In genomic region chr18:51330739-51331138, GRCh38 we compare ENCODE assay signal across 30 cellular contexts.
"Had no signal": no experiment of that assay in that cellular context is flagged by ENCODE, and none has a peak within 500 bp of the region (broad histone marks: within the 10 kb centered on the region; RNA-seq: fewer than 3 reads in every experiment).

No MANE protein-coding gene starts in this region.

- ATAC-seq: activated T-cell treated with anti-CD3 and anti-CD28 coated beads, Interleukin-2, amount 50 U/mL, for 72 hours; activated T-helper 17 cell treated with anti-CD3 and anti-CD28 coated beads, Interleukin-2, amount 50 U/mL, for 72 hours; body of pancreas; PC-3; Right ventricle myocardium inferior had no signal

- FAIRE-seq: astrocyte, bronchial epithelial cell had no signal

- H3K4me3 Mint-ChIP-seq: activated CD4-positive, alpha-beta memory T cell treated with anti-CD3 and anti-CD28 coated beads, Interleukin-2, amount 10 ng/mL, durations not matched to agents 7 days and 5 days; activated naive CD8-positive, alpha-beta T cell treated with anti-CD3 and anti-CD28 coated beads, Interleukin-2, amount 10 ng/mL, durations not matched to agents 7 days and 5 days; activated T-cell treated with anti-CD3 and anti-CD28 coated beads, Interleukin-2, amount 50 U/mL, for 72 hours; activated T-helper 17 cell treated with anti-CD3 and anti-CD28 coated beads, Interleukin-2, amount 50 U/mL, for 72 hours had no signal

- H3K9me3 Mint-ChIP-seq: activated CD4-positive, alpha-beta memory T cell treated with anti-CD3 and anti-CD28 coated beads, Interleukin-2, amount 10 ng/mL, durations not matched to agents 7 days and 5 days; activated naive CD8-positive, alpha-beta T cell treated with anti-CD3 and anti-CD28 coated beads, Interleukin-2, amount 10 ng/mL, durations not matched to agents 7 days and 5 days; activated T-cell treated with anti-CD3 and anti-CD28 coated beads, Interleukin-2, amount 50 U/mL, for 72 hours; activated T-helper 17 cell treated with anti-CD3 and anti-CD28 coated beads, Interleukin-2, amount 50 U/mL, for 72 hours had no signal

- H3K9me3 ChIP-seq: adrenal gland, body of pancreas, Peyer's patch had no signal

- H3K4me1 Mint-ChIP-seq: activated CD4-positive, alpha-beta memory T cell treated with anti-CD3 and anti-CD28 coated beads, Interleukin-2, amount 10 ng/mL, durations not matched to agents 7 days and 5 days; activated naive CD8-positive, alpha-beta T cell treated with anti-CD3 and anti-CD28 coated beads, Interleukin-2, amount 10 ng/mL, durations not matched to agents 7 days and 5 days; activated T-helper 17 cell treated with anti-CD3 and anti-CD28 coated beads, Interleukin-2, amount 50 U/mL, for 72 hours had no signal

- DNase-seq: activated CD4-positive, alpha-beta memory T cell treated with anti-CD3 and anti-CD28 coated beads, Interleukin-2, amount 10 ng/mL, durations not matched to agents 7 days and 5 days; activated CD4-positive, alpha-beta T cell treated with anti-CD3 and anti-CD28 coated beads for 1 hour; activated CD4-positive, alpha-beta T cell treated with anti-CD3 and anti-CD28 coated beads for 48 hours; activated CD4-positive, CD25-positive, alpha-beta regulatory T cell; activated effector memory CD4-positive, alpha-beta T cell treated with anti-CD3 and anti-CD28 coated beads, Interleukin-2, amount 50 U/mL, for 16 hours; activated naive CD4-positive, alpha-beta T cell; activated naive CD4-positive, alpha-beta T cell treated with anti-CD3 and anti-CD28 coated beads, Interleukin-2, amount 50 U/mL, for 16 hours; activated naive CD8-positive, alpha-beta T cell treated with anti-CD3 and anti-CD28 coated beads, Interleukin-2, amount 10 ng/mL, durations not matched to agents 7 days and 5 days; activated T-cell treated with anti-CD3 and anti-CD28 coated beads, Interleukin-2, amount 50 U/mL, for 1 hour; activated T-cell treated with anti-CD3 and anti-CD28 coated beads, Interleukin-2, amount 50 U/mL, for 72 hours; adrenal gland; body of pancreas; NCI-H187; NCI-H2107; NCI-H2171; NK-92 treated with Interleukin-12 subunit alpha and Interleukin-12 subunit beta, amount 100 ng/mL, for 24 hours; Peyer's patch; RPMI8226; SIG-M5; SW 1271; T-helper 1 cell; T-helper 2 cell; T-helper 9 cell; WERI-Rb-1 had no signal

- H3K27me3 ChIP-seq: adrenal gland, body of pancreas, Peyer's patch had no signal

- H3K27ac Mint-ChIP-seq: activated CD4-positive, alpha-beta memory T cell treated with anti-CD3 and anti-CD28 coated beads, Interleukin-2, amount 10 ng/mL, durations not matched to agents 7 days and 5 days; activated naive CD8-positive, alpha-beta T cell treated with anti-CD3 and anti-CD28 coated beads, Interleukin-2, amount 10 ng/mL, durations not matched to agents 7 days and 5 days; activated T-cell treated with anti-CD3 and anti-CD28 coated beads, Interleukin-2, amount 50 U/mL, for 72 hours; activated T-helper 17 cell treated with anti-CD3 and anti-CD28 coated beads, Interleukin-2, amount 50 U/mL, for 72 hours had no signal

- H3K9ac ChIP-seq: KMS-11 had no signal

- H3K4me3 ChIP-seq: adrenal gland, body of pancreas, Peyer's patch had no signal

- H3K27ac ChIP-seq: adrenal gland, body of pancreas, KMS-11, Peyer's patch, WERI-Rb-1 had no signal

- H3K36me3 Mint-ChIP-seq: activated naive CD8-positive, alpha-beta T cell treated with anti-CD3 and anti-CD28 coated beads, Interleukin-2, amount 10 ng/mL, durations not matched to agents 7 days and 5 days had no signal

- H3K4me1 ChIP-seq: adrenal gland, body of pancreas, Peyer's patch had no signal

- H3K36me3 ChIP-seq: adrenal gland, Peyer's patch, WERI-Rb-1 had no signal

- H3K4me2 ChIP-seq: KMS-11 had no signal
